Comparison of ENCODE assay signal across 8 cellular contexts in the genomic region with DNA sequence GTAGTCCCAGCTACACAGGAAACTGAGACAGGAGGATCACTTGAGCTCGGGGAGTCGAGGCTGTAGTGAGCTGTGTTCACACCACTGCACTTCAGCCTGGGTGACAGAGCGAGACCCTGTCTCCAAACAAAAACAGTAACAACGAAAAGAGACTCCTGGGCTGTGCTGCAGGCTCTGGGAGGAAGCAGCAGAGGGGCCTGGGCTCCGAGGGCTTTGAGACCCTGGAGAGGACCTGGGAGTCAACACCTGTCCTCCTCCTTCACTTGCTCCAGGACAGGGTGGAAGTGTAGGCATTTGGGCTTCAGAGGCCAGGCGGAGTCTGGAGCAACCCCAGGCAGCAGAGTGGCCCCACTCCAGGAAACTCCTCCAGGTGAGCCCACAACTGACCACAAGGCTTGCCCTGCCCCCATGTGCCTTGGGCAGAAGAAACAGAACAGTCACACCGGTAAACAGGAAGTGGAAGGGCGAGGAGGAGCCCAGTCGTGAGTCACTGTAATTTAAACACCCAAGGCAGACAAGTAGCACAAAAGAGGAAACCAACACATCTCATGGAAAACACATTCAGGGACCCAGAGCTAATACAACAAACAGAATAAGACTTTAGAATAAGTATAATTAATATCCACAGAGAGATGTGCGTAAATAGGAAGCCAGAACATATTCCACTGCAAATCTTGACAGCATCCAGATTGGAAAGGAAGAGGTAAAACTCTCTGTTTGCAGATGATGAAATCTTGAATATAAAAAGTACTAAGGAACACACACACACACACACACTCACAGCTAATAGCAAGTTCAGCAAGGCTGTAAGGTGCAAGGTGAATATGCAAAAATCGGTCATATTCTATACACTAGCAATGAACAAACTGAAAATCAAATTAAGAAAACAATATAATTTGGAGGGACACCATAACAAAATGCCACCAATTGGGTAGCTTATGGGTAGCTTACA. TPM values are rescaled to one million over a fixed set of nuclear protein-coding genes. Genes with fewer than 3 reads are reported as not detected.
DNase-seq lines count a peak whose midpoint lies in the region; ATAC-seq and TF ChIP-seq lines count a peak whose summit lies in the region.

No MANE protein-coding gene starts in this region.

- no peaks in the 10 kb centered on the region for H3K36me3 ChIP-seq in CD8-positive, alpha-beta T cell (ENCODE audit: insufficient read depth, low read length)
- no peaks in the 10 kb centered on the region for H3K36me3 ChIP-seq in Karpas-422 (ENCODE audit: insufficient read depth, low read length)

- POLR2A ChIA-PET in CD8-positive, alpha-beta T cell (lab: Charles Lee), result interaction anchor here (0.6 to 1.9 kb wide), 5 partner anchors 12 to 289 kb away, joined by 3 to 6 read pairs (median 4); no protein-coding TSS in a partner anchor
- POLR2A ChIA-PET in activated CD4-positive, alpha-beta T cell treated with anti-CD3 and anti-CD28 coated beads, Interleukin-2, amount 10 ng/mL, durations not matched to agents 7 days and 5 days (lab: Charles Lee), result interaction anchor here (1.2 kb wide), 1 partner anchor 158 kb away, joined by 4 read pairs; no protein-coding TSS in a partner anchor

- no peaks in the 10 kb centered on the region for H3K27me3 ChIP-seq in CD8-positive, alpha-beta T cell (ENCODE audit: insufficient read depth, low read length)
- H3K27me3 ChIP-seq in Karpas-422 (ENCODE audit: low read length), result no peaks in the 10 kb centered on the region

- peaks cover 24% of the 10 kb centered on the region for H3K4me1 ChIP-seq in CD8-positive, alpha-beta T cell (ENCODE audit: insufficient read depth, low read length)
- H3K4me1 ChIP-seq in Karpas-422 (ENCODE audit: low read length), result peaks cover 3% of the 10 kb centered on the region

- no peaks in the 10 kb centered on the region for H3K9me3 Mint-ChIP-seq in CD8-positive, alpha-beta T cell
- no peaks in the 10 kb centered on the region for H3K9me3 Mint-ChIP-seq in activated CD4-positive, alpha-beta T cell treated with anti-CD3 and anti-CD28 coated beads, Interleukin-2, amount 10 ng/mL, durations not matched to agents 7 days and 5 days

- no peak overlapping the region for H3K9ac ChIP-seq in Karpas-422 (ENCODE audit: low read length)

- no peak for TF ChIP-seq CTCF in CD8-positive, alpha-beta T cell (IDR thresholded peaks at IDR 0.05)

- peaks cover 39% of the 10 kb centered on the region for H3K4me1 Mint-ChIP-seq in CD8-positive, alpha-beta T cell (ENCODE audit: low read depth)
- H3K4me1 Mint-ChIP-seq in activated CD4-positive, alpha-beta T cell treated with anti-CD3 and anti-CD28 coated beads, Interleukin-2, amount 10 ng/mL, durations not matched to agents 7 days and 5 days, result peaks cover 57% of the 10 kb centered on the region

- no peaks in the 10 kb centered on the region for H4K20me1 ChIP-seq in Karpas-422 (ENCODE audit: insufficient read depth, low read depth, low read length)

- H3K9me3 ChIP-seq in CD8-positive, alpha-beta T cell (ENCODE audit: low read length), result no peaks in the 10 kb centered on the region
- no peaks in the 10 kb centered on the region for H3K9me3 ChIP-seq in Karpas-422 (ENCODE audit: low read length)

- no peaks in the 10 kb centered on the region for H3K9me2 ChIP-seq in Karpas-422 (replicated peaks; ENCODE audit: insufficient read depth, low read length)

- H3K27me3 Mint-ChIP-seq in CD8-positive, alpha-beta T cell (ENCODE audit: low read depth), result no peaks in the 10 kb centered on the region
- peaks cover 10% of the 10 kb centered on the region for H3K27me3 Mint-ChIP-seq in activated CD4-positive, alpha-beta T cell treated with anti-CD3 and anti-CD28 coated beads, Interleukin-2, amount 10 ng/mL, durations not matched to agents 7 days and 5 days

- H3K4me3 Mint-ChIP-seq in CD8-positive, alpha-beta T cell, result peak overlapping the region; percentile 46
- peak overlapping the region; percentile 46 for H3K4me3 Mint-ChIP-seq in activated CD4-positive, alpha-beta T cell treated with anti-CD3 and anti-CD28 coated beads, Interleukin-2, amount 10 ng/mL, durations not matched to agents 7 days and 5 days

- no peak overlapping the region for H3K4me2 ChIP-seq in Karpas-422 (ENCODE audit: low read depth, low read length, poor library complexity, severe bottlenecking)

- H3K36me3 Mint-ChIP-seq in CD8-positive, alpha-beta T cell, result no peaks in the 10 kb centered on the region
- H3K36me3 Mint-ChIP-seq in activated CD4-positive, alpha-beta T cell treated with anti-CD3 and anti-CD28 coated beads, Interleukin-2, amount 10 ng/mL, durations not matched to agents 7 days and 5 days (ENCODE audit: low read depth), result peaks cover 1% of the 10 kb centered on the region

- CTCF ChIA-PET in CD8-positive, alpha-beta T cell (lab: Charles Lee), result interaction anchor here (0.7 to 4.0 kb wide), 6 partner anchors 21 to 420 kb away, joined by 3 to 24 read pairs (median 4); no protein-coding TSS in a partner anchor
- CTCF ChIA-PET in activated CD4-positive, alpha-beta T cell treated with anti-CD3 and anti-CD28 coated beads, Interleukin-2, amount 10 ng/mL, durations not matched to agents 7 days and 5 days (lab: Charles Lee), result interaction anchor here (0.8 to 3.0 kb wide), 9 partner anchors 10 to 148 kb away, joined by 3 to 8 read pairs (median 3); a partner anchor contains a TSS

- no peak overlapping the region for H3K4me3 ChIP-seq in CD8-positive, alpha-beta T cell (ENCODE audit: low read depth, low read length)
- H3K4me3 ChIP-seq in Karpas-422 (ENCODE audit: low read length), result no peak overlapping the region

- H3K27ac Mint-ChIP-seq in CD8-positive, alpha-beta T cell, result peak overlapping the region; percentile 76
- peak overlapping the region; percentile 95 for H3K27ac Mint-ChIP-seq in activated CD4-positive, alpha-beta T cell treated with anti-CD3 and anti-CD28 coated beads, Interleukin-2, amount 10 ng/mL, durations not matched to agents 7 days and 5 days

- no peak overlapping the region for H2AFZ ChIP-seq in Karpas-422 (ENCODE audit: low read length)

- peak; percentile 84 for ATAC-seq in CD8-positive, alpha-beta T cell
- ATAC-seq in GM21390 (IDR thresholded peaks at IDR 0.05; ENCODE audit: unreplicated experiment), result peak; percentile 82

- intact Hi-C loops in CD8-positive, alpha-beta T cell (cut with DNase I, micrococcal nuclease), result loop anchor here in 1 of 2 experiments (2.0 kb wide), 1 partner anchor 17 kb away; no protein-coding TSS in a partner anchor

- DNase-seq in CD8-positive, alpha-beta T cell, result peak; percentile 20 to 81 (median 56)
- peak; percentile 75 to 79 for DNase-seq in Kasumi-1 (lab: John Stamatoyannopoulos, UW)
- peak; percentile 81 for DNase-seq in activated CD4-positive, alpha-beta T cell treated with anti-CD3 and anti-CD28 coated beads, Interleukin-2, amount 10 ng/mL, durations not matched to agents 7 days and 5 days
- DNase-seq in islet precursor cell, result peak; percentile 90
- DNase-seq in germinal center (ENCODE audit: low spot score), result no peak
- no peak for DNase-seq in Karpas-422
- no peak for DNase-seq in GOT3 (lab: John Stamatoyannopoulos, UW)

- no peaks in the 10 kb centered on the region for H3K79me2 ChIP-seq in Karpas-422 (ENCODE audit: low read length)

- H3K27ac ChIP-seq in CD8-positive, alpha-beta T cell (ENCODE audit: low read depth, low read length), result no peak overlapping the region
- no peak overlapping the region for H3K27ac ChIP-seq in Karpas-422 (ENCODE audit: low read length)

RNA-seq across cellular contexts. Expression of a gene that starts 20.5 kb away (rescaled TPM):
- 1 to 10 TPM in 1 of 2 experiments, under 1 TPM in 1; 0.92 to 1.0 TPM for total RNA-seq in CD8-positive, alpha-beta T cell
- 1 to 10 TPM; 1.6 to 2.3 TPM for total RNA-seq in activated CD4-positive, alpha-beta T cell treated with anti-CD3 and anti-CD28 coated beads, Interleukin-2, amount 10 ng/mL, durations not matched to agents 7 days and 5 days
- total RNA-seq in Karpas-422 (2014; rRNA removed; shearing (Covaris generic); ENCODE audit: low replicate concordance), result not detected in 2 replicates

Comparison
In these comparisons a context has a peak if more than half of its experiments do, and no peak if none do; other contexts are left out.
1. DNase-seq: peak in CD8-positive, alpha-beta T cell (7 of 7), Kasumi-1 (2 of 2), activated CD4-positive, alpha-beta T cell treated with anti-CD3 and anti-CD28 coated beads, Interleukin-2, amount 10 ng/mL, durations not matched to agents 7 days and 5 days (single experiment) and islet precursor cell (single experiment); none in germinal center (single experiment), Karpas-422 (single experiment) and GOT3 (single experiment).